In the genomic region with DNA sequence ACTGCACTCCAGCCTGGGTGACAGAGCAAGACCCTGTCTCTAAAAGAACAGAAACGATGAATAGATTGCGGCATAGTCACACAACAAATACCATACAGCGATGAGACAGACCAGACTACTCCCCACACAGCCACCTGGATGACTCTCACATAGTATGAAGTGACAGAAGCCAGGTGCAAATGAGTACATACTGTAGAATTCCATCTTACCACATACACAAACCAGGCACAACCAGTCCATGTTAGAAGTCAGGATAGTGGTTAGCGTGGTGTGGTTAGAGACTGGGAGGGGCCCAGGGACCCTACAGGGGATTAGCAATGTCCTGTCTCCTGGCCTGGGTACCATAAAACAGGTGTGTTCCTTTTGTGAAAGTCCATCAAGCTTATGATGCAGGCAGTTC, we compare ENCODE assay signal across 21 cellular contexts. TPM values are rescaled to one million over a fixed set of nuclear protein-coding genes. Genes with fewer than 3 reads are reported as not detected.
DNase-seq lines count a peak whose midpoint lies in the region; ATAC-seq, FAIRE-seq and TF ChIP-seq lines count a peak whose summit lies in the region.
"Had no signal": no experiment of that assay in that cellular context is flagged by ENCODE, and none has a peak within 500 bp of the region (broad histone marks: within the 10 kb centered on the region; RNA-seq: fewer than 3 reads in every experiment).

No MANE protein-coding gene starts in this region.

- no peak overlapping the region for H3K4me2 ChIP-seq in keratinocyte (ENCODE audit: control insufficient read depth, extremely low read depth, insufficient read depth, low read depth, low read length)

- H3K27ac Mint-ChIP-seq in activated naive CD8-positive, alpha-beta T cell treated with anti-CD3 and anti-CD28 coated beads, Interleukin-2, amount 10 ng/mL, durations not matched to agents 7 days and 5 days: no peak overlapping the region
- no peak overlapping the region for H3K27ac Mint-ChIP-seq in activated naive CD8-positive, alpha-beta T cell treated with anti-CD3 and anti-CD28 coated beads for 36 hours
- no peak overlapping the region for H3K27ac Mint-ChIP-seq in type B pancreatic cell
- H3K27ac Mint-ChIP-seq: CD14-positive monocyte had no signal

- DNase-seq in activated naive CD8-positive, alpha-beta T cell treated with anti-CD3 and anti-CD28 coated beads, Interleukin-2, amount 10 ng/mL, durations not matched to agents 7 days and 5 days: peak; percentile 4
- no peak for DNase-seq in activated naive CD8-positive, alpha-beta T cell treated with anti-CD3 and anti-CD28 coated beads for 36 hours
- DNase-seq in SW480 (ENCODE audit: low spot score): peak; percentile 94
- peak; percentile 21 for DNase-seq in keratinocyte (ENCODE audit: low read depth, low spot score)
- DNase-seq in type B pancreatic cell (ENCODE audit: extremely low spot score, unreplicated experiment): peak; percentile 22
- DNase-seq in HUDEP-2 (lab: John Stamatoyannopoulos, UW; ENCODE audit: unreplicated experiment in 76 of 76): no peak
- no peak for DNase-seq in NCI-H1092 (lab: John Stamatoyannopoulos, UW)
- DNase-seq: AML-193, COR-L47, DMS53, HCEC 1CT, NCI-H1417, NCI-H187 treated with DMSO at 0.1 percent for 48 hours, NCI-H510A, NCI-H82, PC-3 had no signal

- H3K36me3 Mint-ChIP-seq in activated naive CD8-positive, alpha-beta T cell treated with anti-CD3 and anti-CD28 coated beads, Interleukin-2, amount 10 ng/mL, durations not matched to agents 7 days and 5 days: no peaks in the 10 kb centered on the region
- H3K36me3 Mint-ChIP-seq in activated naive CD8-positive, alpha-beta T cell treated with anti-CD3 and anti-CD28 coated beads for 36 hours: no peaks in the 10 kb centered on the region
- no peaks in the 10 kb centered on the region for H3K36me3 Mint-ChIP-seq in type B pancreatic cell

- POLR2A ChIA-PET in activated naive CD8-positive, alpha-beta T cell treated with anti-CD3 and anti-CD28 coated beads, Interleukin-2, amount 10 ng/mL, durations not matched to agents 7 days and 5 days (lab: Charles Lee): no interaction called here

- H3K9me3 ChIP-seq in keratinocyte (ENCODE audit: control insufficient read depth, low read depth, low read length): peaks cover 3% of the 10 kb centered on the region
- H3K9me3 ChIP-seq: SJCRH30 had no signal

- H3K4me3 ChIP-seq in keratinocyte (ENCODE audit: control insufficient read depth in 2 of 3, extremely low read depth in 1 of 3, insufficient read depth in 2 of 3, low read depth in 1 of 3, low read length in 3 of 3): no peak overlapping the region
- H3K4me3 ChIP-seq: SJCRH30 had no signal

- dilution Hi-C loops in keratinocyte (cut with MboI; ENCODE audit: extremely low pct_ligation_motif_present, low sequenced_read_pairs): no loop called here

- peaks cover 7% of the 10 kb centered on the region for H3K4me1 Mint-ChIP-seq in activated naive CD8-positive, alpha-beta T cell treated with anti-CD3 and anti-CD28 coated beads, Interleukin-2, amount 10 ng/mL, durations not matched to agents 7 days and 5 days
- peaks cover 2% of the 10 kb centered on the region for H3K4me1 Mint-ChIP-seq in activated naive CD8-positive, alpha-beta T cell treated with anti-CD3 and anti-CD28 coated beads for 36 hours
- H3K4me1 Mint-ChIP-seq in type B pancreatic cell (ENCODE audit: unreplicated experiment): no peaks in the 10 kb centered on the region

- H3K4me1 ChIP-seq in keratinocyte (ENCODE audit: control insufficient read depth, extremely low read depth, insufficient read depth, low read length): no peaks in the 10 kb centered on the region
- H3K4me1 ChIP-seq: SJCRH30 had no signal

- no peaks in the 10 kb centered on the region for H3K27me3 ChIP-seq in keratinocyte (ENCODE audit: control insufficient read depth, extremely low read depth, insufficient read depth, low read length)
- H3K27me3 ChIP-seq: SJCRH30 had no signal

- H3K27ac ChIP-seq in keratinocyte (ENCODE audit: control insufficient read depth, insufficient read depth, low read length): no peak overlapping the region
- H3K27ac ChIP-seq: HL-60, RWPE1, SJCRH30 had no signal

- no peaks in the 10 kb centered on the region for H3K79me2 ChIP-seq in keratinocyte (ENCODE audit: control insufficient read depth, insufficient read depth, low read length)

- H3K9me1 ChIP-seq in keratinocyte (ENCODE audit: control insufficient read depth, extremely low read depth, insufficient read depth, low read length): no peaks in the 10 kb centered on the region

- H3K4me3 Mint-ChIP-seq in activated naive CD8-positive, alpha-beta T cell treated with anti-CD3 and anti-CD28 coated beads, Interleukin-2, amount 10 ng/mL, durations not matched to agents 7 days and 5 days: no peak overlapping the region
- no peak overlapping the region for H3K4me3 Mint-ChIP-seq in activated naive CD8-positive, alpha-beta T cell treated with anti-CD3 and anti-CD28 coated beads for 36 hours
- H3K4me3 Mint-ChIP-seq in type B pancreatic cell: no peak overlapping the region
- H3K4me3 Mint-ChIP-seq: CD14-positive monocyte had no signal

- no peaks in the 10 kb centered on the region for H3K27me3 Mint-ChIP-seq in activated naive CD8-positive, alpha-beta T cell treated with anti-CD3 and anti-CD28 coated beads, Interleukin-2, amount 10 ng/mL, durations not matched to agents 7 days and 5 days
- no peaks in the 10 kb centered on the region for H3K27me3 Mint-ChIP-seq in activated naive CD8-positive, alpha-beta T cell treated with anti-CD3 and anti-CD28 coated beads for 36 hours
- H3K27me3 Mint-ChIP-seq in type B pancreatic cell: no peaks in the 10 kb centered on the region

- FAIRE-seq in keratinocyte (lab: Jason Lieb, UNC): no peak
- FAIRE-seq: HTR-8/SVneo had no signal

- H3K36me3 ChIP-seq in keratinocyte (ENCODE audit: control insufficient read depth in 2 of 2, extremely low read depth in 1 of 2, insufficient read depth in 2 of 2, low read length in 2 of 2): no peaks in the 10 kb centered on the region

- TF ChIP-seq CTCF in keratinocyte (optimal IDR thresholded peaks at IDR 0.05 in 1 of 3, IDR thresholded peaks at IDR 0.05 in 1 of 3, conservative IDR thresholded peaks at IDR 0.05 in 1 of 3; ENCODE audit: extremely low read depth in 1 of 3, insufficient read depth in 2 of 3, low read length in 3 of 3) (no peak), type B pancreatic cell (conservative IDR thresholded peaks at IDR 0.05) (no peak)

- H2AFZ ChIP-seq in keratinocyte (ENCODE audit: control insufficient read depth, low read length): no peak overlapping the region

- no peak for ATAC-seq in activated naive CD8-positive, alpha-beta T cell treated with anti-CD3 and anti-CD28 coated beads, Interleukin-2, amount 10 ng/mL, durations not matched to agents 7 days and 5 days (ENCODE audit: low read depth)
- ATAC-seq: PC-3 had no signal

- H3K9ac ChIP-seq in keratinocyte (ENCODE audit: control insufficient read depth, extremely low read depth, insufficient read depth, low read length): no peak overlapping the region

- H3K9me3 Mint-ChIP-seq in activated naive CD8-positive, alpha-beta T cell treated with anti-CD3 and anti-CD28 coated beads, Interleukin-2, amount 10 ng/mL, durations not matched to agents 7 days and 5 days: peaks cover 5% of the 10 kb centered on the region
- H3K9me3 Mint-ChIP-seq in activated naive CD8-positive, alpha-beta T cell treated with anti-CD3 and anti-CD28 coated beads for 36 hours: peaks cover 3% of the 10 kb centered on the region
- H3K9me3 Mint-ChIP-seq in type B pancreatic cell: no peaks in the 10 kb centered on the region

- H4K20me1 ChIP-seq in keratinocyte (ENCODE audit: control insufficient read depth, extremely low read depth, insufficient read depth, low read length): no peaks in the 10 kb centered on the region

RNA-seq across cellular contexts. Expression of a gene that starts 53.8 kb away (rescaled TPM):
- 1 to 10 TPM in 1 of 2 experiments, under 1 TPM in 1; 0.96 to 1.1 TPM for total RNA-seq in activated naive CD8-positive, alpha-beta T cell treated with anti-CD3 and anti-CD28 coated beads, Interleukin-2, amount 10 ng/mL, durations not matched to agents 7 days and 5 days
- total RNA-seq in activated naive CD8-positive, alpha-beta T cell treated with anti-CD3 and anti-CD28 coated beads for 36 hours: 1 to 10 TPM; 1.1 to 1.8 TPM
- 0.05 to 0.24 TPM (median 0.06 TPM) in 3 replicates for polyA plus RNA-seq in keratinocyte
- polyA plus RNA-seq in keratinocyte (2011; ENCODE audit: low read depth): not detected
- 0.05 and 0.09 TPM in 2 replicates for polyA plus RNA-seq in keratinocyte (2011; cell fraction: cytosol; rRNA removed)
- polyA plus RNA-seq in keratinocyte (2011; cell fraction: nucleus; rRNA removed): 0.08 and 0.12 TPM in 2 replicates
- polyA plus RNA-seq in keratinocyte (2012; ENCODE audit: low replicate concordance): 0.19 and 0.23 TPM in 2 replicates
- 0.16 to 0.56 TPM (median 0.26 TPM) in 3 replicates for polyA minus RNA-seq in keratinocyte
- polyA minus RNA-seq in keratinocyte (2011; cell fraction: cytosol; rRNA and poly(A)+ RNA removed): not detected
- polyA minus RNA-seq in keratinocyte (2011; cell fraction: nucleus; rRNA and poly(A)+ RNA removed): 0.21 and 0.39 TPM in 2 replicates
- 7.9 and 11.5 TPM in 2 replicates for total RNA-seq in type B pancreatic cell (ENCODE audit: low replicate concordance)
- polyA plus RNA-seq: CD14-positive monocyte had no signal

Comparison
In these comparisons a context has a peak if more than half of its experiments do, and no peak if none do; other contexts are left out.
1. DNase-seq: peak in activated naive CD8-positive, alpha-beta T cell treated with anti-CD3 and anti-CD28 coated beads, Interleukin-2, amount 10 ng/mL, durations not matched to agents 7 days and 5 days (single experiment), SW480 (single experiment), keratinocyte (single experiment) and type B pancreatic cell (single experiment); none in activated naive CD8-positive, alpha-beta T cell treated with anti-CD3 and anti-CD28 coated beads for 36 hours (single experiment), HUDEP-2 (0 of 76) and NCI-H1092 (single experiment).